1 cellular context compared by ENCODE assay signal in genomic region chr17:78250891-78251772, GRCh38.
A peak's percentile ranks its signal among the peaks of the same experiment; 100 is the strongest.
TF ChIP-seq lines count a peak whose summit lies in the region.

No MANE protein-coding gene starts in this region.

TF ChIP-seq in K562, 482 proteins besides CTCF, POLR2A, EP300 and RAD21 (continued from another document and continues in another):
- TF ChIP-seq, protein P1, sequence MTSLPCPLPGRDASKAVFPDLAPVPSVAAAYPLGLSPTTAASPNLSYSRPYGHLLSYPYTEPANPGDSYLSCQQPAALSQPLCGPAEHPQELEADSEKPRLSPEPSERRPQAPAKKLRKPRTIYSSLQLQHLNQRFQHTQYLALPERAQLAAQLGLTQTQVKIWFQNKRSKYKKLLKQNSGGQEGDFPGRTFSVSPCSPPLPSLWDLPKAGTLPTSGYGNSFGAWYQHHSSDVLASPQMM (CRISPR knock-in tag; IDR thresholded peaks at IDR 0.05), result no peak
- no peak for TF ChIP-seq ZNF695 (CRISPR knock-in tag; IDR thresholded peaks at IDR 0.05)
- TF ChIP-seq KDM2B (CRISPR knock-in tag; IDR thresholded peaks at IDR 0.05), result no peak
- TF ChIP-seq MECOM (CRISPR knock-in tag; IDR thresholded peaks at IDR 0.05), result no peak
- no peak for TF ChIP-seq ZNF639 (CRISPR knock-in tag; conservative IDR thresholded peaks at IDR 0.05 in 1 of 2, IDR thresholded peaks at IDR 0.05 in 1 of 2)
- TF ChIP-seq BRCA1 (IDR thresholded peaks at IDR 0.05), result no peak
- TF ChIP-seq BRCA1 (CRISPR knock-in tag; IDR thresholded peaks at IDR 0.05), result no peak
- TF ChIP-seq ZNF253 (CRISPR knock-in tag; conservative IDR thresholded peaks at IDR 0.05), result no peak
- TF ChIP-seq ZNF586 (CRISPR knock-in tag; conservative IDR thresholded peaks at IDR 0.05), result no peak
- no peak for TF ChIP-seq ZNF347 (CRISPR knock-in tag; IDR thresholded peaks at IDR 0.05; ENCODE audit: low read depth)
- peak; percentile 82 for TF ChIP-seq ZNF263 (CRISPR knock-in tag; IDR thresholded peaks at IDR 0.05; ENCODE audit: borderline replicate concordance)
- TF ChIP-seq ZNF778 (CRISPR knock-in tag; IDR thresholded peaks at IDR 0.05), result no peak
- TF ChIP-seq, protein P2, sequence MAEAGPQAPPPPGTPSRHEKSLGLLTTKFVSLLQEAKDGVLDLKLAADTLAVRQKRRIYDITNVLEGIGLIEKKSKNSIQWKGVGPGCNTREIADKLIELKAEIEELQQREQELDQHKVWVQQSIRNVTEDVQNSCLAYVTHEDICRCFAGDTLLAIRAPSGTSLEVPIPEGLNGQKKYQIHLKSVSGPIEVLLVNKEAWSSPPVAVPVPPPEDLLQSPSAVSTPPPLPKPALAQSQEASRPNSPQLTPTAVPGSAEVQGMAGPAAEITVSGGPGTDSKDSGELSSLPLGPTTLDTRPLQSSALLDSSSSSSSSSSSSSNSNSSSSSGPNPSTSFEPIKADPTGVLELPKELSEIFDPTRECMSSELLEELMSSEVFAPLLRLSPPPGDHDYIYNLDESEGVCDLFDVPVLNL (CRISPR knock-in tag; IDR thresholded peaks at IDR 0.05; ENCODE audit: low read depth), result no peak
- TF ChIP-seq MBD2 (IDR thresholded peaks at IDR 0.05; ENCODE audit: borderline replicate concordance, low read depth), result no peak
- TF ChIP-seq ELK1 (CRISPR knock-in tag; IDR thresholded peaks at IDR 0.05), result 0 out of 2 replicates have a peak, but pooled peaks have one; percentile 8
- TF ChIP-seq IRF2 (CRISPR knock-in tag; IDR thresholded peaks at IDR 0.05), result no peak
- no peak for TF ChIP-seq ADNP (tag; IDR thresholded peaks at IDR 0.05)
- peak; percentile 45; the same call in 1 of the 2 replicates for TF ChIP-seq L3MBTL2 (IDR thresholded peaks at IDR 0.05)
- TF ChIP-seq SETDB1 (IDR thresholded peaks at IDR 0.05; ENCODE audit: low read length), result no peak
- no peak for TF ChIP-seq ZNF449 (CRISPR knock-in tag; IDR thresholded peaks at IDR 0.05)
- peak; percentile 91 for TF ChIP-seq HMGN3 (IDR thresholded peaks at IDR 0.05; ENCODE audit: borderline replicate concordance, extremely low read depth, insufficient read length, low read depth, low read length)
- no peak for TF ChIP-seq WHSC1 (IDR thresholded peaks at IDR 0.05; ENCODE audit: low read length)
- TF ChIP-seq, protein P3, sequence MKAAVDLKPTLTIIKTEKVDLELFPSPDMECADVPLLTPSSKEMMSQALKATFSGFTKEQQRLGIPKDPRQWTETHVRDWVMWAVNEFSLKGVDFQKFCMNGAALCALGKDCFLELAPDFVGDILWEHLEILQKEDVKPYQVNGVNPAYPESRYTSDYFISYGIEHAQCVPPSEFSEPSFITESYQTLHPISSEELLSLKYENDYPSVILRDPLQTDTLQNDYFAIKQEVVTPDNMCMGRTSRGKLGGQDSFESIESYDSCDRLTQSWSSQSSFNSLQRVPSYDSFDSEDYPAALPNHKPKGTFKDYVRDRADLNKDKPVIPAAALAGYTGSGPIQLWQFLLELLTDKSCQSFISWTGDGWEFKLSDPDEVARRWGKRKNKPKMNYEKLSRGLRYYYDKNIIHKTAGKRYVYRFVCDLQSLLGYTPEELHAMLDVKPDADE (conservative IDR thresholded peaks at IDR 0.05; ENCODE audit: control insufficient read depth, low read depth, low read length), result 0 out of 2 replicates have a peak, but pooled peaks have one; percentile 48
- TF ChIP-seq ZFP1 (CRISPR knock-in tag; IDR thresholded peaks at IDR 0.05), result no peak
- TF ChIP-seq, protein P4, sequence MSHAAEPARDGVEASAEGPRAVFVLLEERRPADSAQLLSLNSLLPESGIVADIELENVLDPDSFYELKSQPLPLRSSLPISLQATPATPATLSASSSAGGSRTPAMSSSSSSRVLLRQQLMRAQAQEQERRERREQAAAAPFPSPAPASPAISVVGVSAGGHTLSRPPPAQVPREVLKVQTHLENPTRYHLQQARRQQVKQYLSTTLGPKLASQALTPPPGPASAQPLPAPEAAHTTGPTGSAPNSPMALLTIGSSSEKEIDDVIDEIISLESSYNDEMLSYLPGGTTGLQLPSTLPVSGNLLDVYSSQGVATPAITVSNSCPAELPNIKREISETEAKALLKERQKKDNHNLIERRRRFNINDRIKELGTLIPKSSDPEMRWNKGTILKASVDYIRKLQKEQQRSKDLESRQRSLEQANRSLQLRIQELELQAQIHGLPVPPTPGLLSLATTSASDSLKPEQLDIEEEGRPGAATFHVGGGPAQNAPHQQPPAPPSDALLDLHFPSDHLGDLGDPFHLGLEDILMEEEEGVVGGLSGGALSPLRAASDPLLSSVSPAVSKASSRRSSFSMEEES (CRISPR knock-in tag; IDR thresholded peaks at IDR 0.05), result no peak
- TF ChIP-seq TOE1 (IDR thresholded peaks at IDR 0.05; ENCODE audit: borderline replicate concordance), result peak; percentile 59; the same call in 1 of the 2 replicates
- no peak for TF ChIP-seq TOE1 (CRISPR knock-in tag; IDR thresholded peaks at IDR 0.05; ENCODE audit: borderline replicate concordance, low read depth)
- TF ChIP-seq TARDBP (IDR thresholded peaks at IDR 0.05), result peak; percentile 91
- TF ChIP-seq, protein P5, sequence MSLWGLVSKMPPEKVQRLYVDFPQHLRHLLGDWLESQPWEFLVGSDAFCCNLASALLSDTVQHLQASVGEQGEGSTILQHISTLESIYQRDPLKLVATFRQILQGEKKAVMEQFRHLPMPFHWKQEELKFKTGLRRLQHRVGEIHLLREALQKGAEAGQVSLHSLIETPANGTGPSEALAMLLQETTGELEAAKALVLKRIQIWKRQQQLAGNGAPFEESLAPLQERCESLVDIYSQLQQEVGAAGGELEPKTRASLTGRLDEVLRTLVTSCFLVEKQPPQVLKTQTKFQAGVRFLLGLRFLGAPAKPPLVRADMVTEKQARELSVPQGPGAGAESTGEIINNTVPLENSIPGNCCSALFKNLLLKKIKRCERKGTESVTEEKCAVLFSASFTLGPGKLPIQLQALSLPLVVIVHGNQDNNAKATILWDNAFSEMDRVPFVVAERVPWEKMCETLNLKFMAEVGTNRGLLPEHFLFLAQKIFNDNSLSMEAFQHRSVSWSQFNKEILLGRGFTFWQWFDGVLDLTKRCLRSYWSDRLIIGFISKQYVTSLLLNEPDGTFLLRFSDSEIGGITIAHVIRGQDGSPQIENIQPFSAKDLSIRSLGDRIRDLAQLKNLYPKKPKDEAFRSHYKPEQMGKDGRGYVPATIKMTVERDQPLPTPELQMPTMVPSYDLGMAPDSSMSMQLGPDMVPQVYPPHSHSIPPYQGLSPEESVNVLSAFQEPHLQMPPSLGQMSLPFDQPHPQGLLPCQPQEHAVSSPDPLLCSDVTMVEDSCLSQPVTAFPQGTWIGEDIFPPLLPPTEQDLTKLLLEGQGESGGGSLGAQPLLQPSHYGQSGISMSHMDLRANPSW (CRISPR knock-in tag; IDR thresholded peaks at IDR 0.05), result no peak
- TF ChIP-seq BCOR (IDR thresholded peaks at IDR 0.05), result no peak
- TF ChIP-seq, protein P6, sequence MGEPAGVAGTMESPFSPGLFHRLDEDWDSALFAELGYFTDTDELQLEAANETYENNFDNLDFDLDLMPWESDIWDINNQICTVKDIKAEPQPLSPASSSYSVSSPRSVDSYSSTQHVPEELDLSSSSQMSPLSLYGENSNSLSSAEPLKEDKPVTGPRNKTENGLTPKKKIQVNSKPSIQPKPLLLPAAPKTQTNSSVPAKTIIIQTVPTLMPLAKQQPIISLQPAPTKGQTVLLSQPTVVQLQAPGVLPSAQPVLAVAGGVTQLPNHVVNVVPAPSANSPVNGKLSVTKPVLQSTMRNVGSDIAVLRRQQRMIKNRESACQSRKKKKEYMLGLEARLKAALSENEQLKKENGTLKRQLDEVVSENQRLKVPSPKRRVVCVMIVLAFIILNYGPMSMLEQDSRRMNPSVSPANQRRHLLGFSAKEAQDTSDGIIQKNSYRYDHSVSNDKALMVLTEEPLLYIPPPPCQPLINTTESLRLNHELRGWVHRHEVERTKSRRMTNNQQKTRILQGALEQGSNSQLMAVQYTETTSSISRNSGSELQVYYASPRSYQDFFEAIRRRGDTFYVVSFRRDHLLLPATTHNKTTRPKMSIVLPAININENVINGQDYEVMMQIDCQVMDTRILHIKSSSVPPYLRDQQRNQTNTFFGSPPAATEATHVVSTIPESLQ (CRISPR knock-in tag; IDR thresholded peaks at IDR 0.05), result no peak
- peak; percentile 64; the same call in 1 of the 2 replicates for TF ChIP-seq ATF7 (IDR thresholded peaks at IDR 0.05)
- TF ChIP-seq RBM22 (IDR thresholded peaks at IDR 0.05; ENCODE audit: low read depth, low read length, poor library complexity, severe bottlenecking), result no peak
- no peak for TF ChIP-seq KLF1 (tag; IDR thresholded peaks at IDR 0.05)
- no peak for TF ChIP-seq ZNF175 (CRISPR knock-in tag; IDR thresholded peaks at IDR 0.05; ENCODE audit: low read depth)
- no peak for TF ChIP-seq ZNF780A (CRISPR knock-in tag; IDR thresholded peaks at IDR 0.05)
- TF ChIP-seq BRF2 (IDR thresholded peaks at IDR 0.05; ENCODE audit: borderline replicate concordance, insufficient read depth, insufficient read length), result no peak
- no peak for TF ChIP-seq TRIM25 (IDR thresholded peaks at IDR 0.05; ENCODE audit: borderline replicate concordance)
- no peak for TF ChIP-seq MCM3 (IDR thresholded peaks at IDR 0.05)
- no peak for TF ChIP-seq ZBTB12 (CRISPR knock-in tag; IDR thresholded peaks at IDR 0.05)
- no peak for TF ChIP-seq DPF2 (IDR thresholded peaks at IDR 0.05)
- peak; percentile 75; the same call in 1 of the 2 replicates for TF ChIP-seq ZNF511 (CRISPR knock-in tag; IDR thresholded peaks at IDR 0.05)
- TF ChIP-seq RFX7 (CRISPR knock-in tag; IDR thresholded peaks at IDR 0.05), result no peak
